Comparison of ENCODE assay signal across 30 cellular contexts in the genomic region with DNA sequence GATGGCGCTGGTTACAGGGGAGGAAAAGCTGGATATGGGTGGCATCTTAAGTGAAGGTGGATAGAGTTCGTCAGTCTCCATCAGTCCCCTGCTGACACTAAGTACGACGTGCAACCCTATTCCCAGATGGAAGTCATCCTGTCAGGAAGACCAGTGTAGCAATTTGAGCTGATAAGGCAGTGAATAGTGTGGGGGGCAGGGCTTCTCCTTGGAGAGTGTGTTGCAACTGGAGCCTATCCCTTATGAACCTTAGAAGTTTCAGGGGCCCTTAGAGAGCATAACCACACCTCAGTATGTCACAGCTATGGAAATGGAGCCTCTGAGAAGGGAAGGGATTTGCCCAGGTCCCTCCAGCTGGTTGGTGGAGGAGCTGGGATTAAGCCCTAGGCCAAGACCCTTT. TPM values are rescaled to one million over a fixed set of nuclear protein-coding genes. Genes with fewer than 3 reads are reported as not detected.
"Had no signal": no experiment of that assay in that cellular context is flagged by ENCODE, and none has a peak within 500 bp of the region (broad histone marks: within the 10 kb centered on the region; RNA-seq: fewer than 3 reads in every experiment).

No MANE protein-coding gene starts in this region.

- H3K27ac ChIP-seq: adrenal gland, epithelial cell of prostate, gastroesophageal sphincter, parathyroid adenoma, right atrium auricular region, thyroid gland, upper lobe of right lung, VCaP had no signal

- H3K9me3 ChIP-seq: thyroid gland, upper lobe of right lung had no signal

- H3K27ac Mint-ChIP-seq: activated naive CD8-positive, alpha-beta T cell; naive thymus-derived CD4-positive, alpha-beta T cell; stimulated activated memory B cell treated with anti-CD40 and anti-IgM and Interleukin-4, amounts not matched to agents 10 μg/mL and 1 μg/mL and 100 μg/mL, for 72 hours had no signal

- H3K4me3 ChIP-seq: adrenal gland, gastroesophageal sphincter, right atrium auricular region, smooth muscle cell, thyroid gland, upper lobe of right lung had no signal

- H3K4me1 ChIP-seq: adrenal gland, gastroesophageal sphincter, parathyroid adenoma, right atrium auricular region, thyroid gland, upper lobe of right lung had no signal

- H3K27me3 Mint-ChIP-seq: activated naive CD8-positive, alpha-beta T cell; central memory CD8-positive, alpha-beta T cell; naive thymus-derived CD4-positive, alpha-beta T cell; stimulated activated memory B cell treated with anti-CD40 and anti-IgM and Interleukin-4, amounts not matched to agents 10 μg/mL and 1 μg/mL and 100 μg/mL, for 72 hours; stimulated activated naive CD8-positive, alpha-beta T cell treated with anti-CD3 and anti-CD28 coated beads, Interleukin-15, amount 100 ng/mL, for 72 hours had no signal

- H3K36me3 ChIP-seq: adrenal gland had no signal

- H3K27me3 ChIP-seq: adrenal gland, gastroesophageal sphincter, right atrium auricular region, thyroid gland, upper lobe of right lung had no signal

- H3K4me3 Mint-ChIP-seq: activated naive CD8-positive, alpha-beta T cell; central memory CD8-positive, alpha-beta T cell; naive thymus-derived CD4-positive, alpha-beta T cell; stimulated activated memory B cell treated with anti-CD40 and anti-IgM and Interleukin-4, amounts not matched to agents 10 μg/mL and 1 μg/mL and 100 μg/mL, for 72 hours; stimulated activated naive CD8-positive, alpha-beta T cell treated with anti-CD3 and anti-CD28 coated beads, Interleukin-15, amount 100 ng/mL, for 72 hours had no signal

- H3K4me1 Mint-ChIP-seq: central memory CD8-positive, alpha-beta T cell; stimulated activated memory B cell treated with anti-CD40 and anti-IgM and Interleukin-4, amounts not matched to agents 10 μg/mL and 1 μg/mL and 100 μg/mL, for 72 hours; stimulated activated naive CD8-positive, alpha-beta T cell treated with anti-CD3 and anti-CD28 coated beads, Interleukin-15, amount 100 ng/mL, for 72 hours had no signal

- DNase-seq: activated CD4-positive, alpha-beta T cell treated with anti-CD3 and anti-CD28 coated beads for 48 hours; activated CD4-positive, alpha-beta T cell treated with anti-CD3 and anti-CD28 coated beads, Interleukin-2, amount 50 U/mL, for 48 hours; activated CD8-positive, alpha-beta memory T cell treated with anti-CD3 and anti-CD28 coated beads for 24 hours; activated effector memory CD4-positive, alpha-beta T cell treated with Interleukin-2 at 50 U/mL for 16 hours; activated naive CD4-positive, alpha-beta T cell treated with Interleukin-2 at 50 U/mL for 16 hours; adrenal gland; dermis blood vessel endothelial cell; effector CD4-positive, alpha-beta T cell; hippocampal formation; left cardiac atrium; midbrain; naive thymus-derived CD4-positive, alpha-beta T cell; occipital lobe; stimulated activated CD4-positive, alpha-beta T cell treated with anti-CD3 and anti-CD28 coated beads, Interleukin-1b, Interleukin-23, amount 100 ng/mL, for 48 hours; stimulated activated CD4-positive, alpha-beta T cell treated with anti-CD3 and anti-CD28 coated beads, Interleukin-4, amount 100 ng/mL, for 4 hours; stimulated activated CD8-positive, alpha-beta memory T cell treated with anti-CD3 and anti-CD28 coated beads, Interleukin-4, amount 100 ng/mL, for 48 hours; stimulated activated naive CD8-positive, alpha-beta T cell treated with anti-CD3 and anti-CD28 coated beads, Interleukin-15, amount 100 ng/mL, for 72 hours; thyroid gland; upper lobe of right lung had no signal

RNA-seq across cellular contexts. Expression of a gene that starts 36.1 kb away (rescaled TPM):
- total RNA-seq: astrocyte, dermis blood vessel endothelial cell, occipital lobe, right atrium auricular region, smooth muscle cell, upper lobe of right lung had no signal
- polyA plus RNA-seq: neural cell, smooth muscle cell had no signal
